In the genomic region with DNA sequence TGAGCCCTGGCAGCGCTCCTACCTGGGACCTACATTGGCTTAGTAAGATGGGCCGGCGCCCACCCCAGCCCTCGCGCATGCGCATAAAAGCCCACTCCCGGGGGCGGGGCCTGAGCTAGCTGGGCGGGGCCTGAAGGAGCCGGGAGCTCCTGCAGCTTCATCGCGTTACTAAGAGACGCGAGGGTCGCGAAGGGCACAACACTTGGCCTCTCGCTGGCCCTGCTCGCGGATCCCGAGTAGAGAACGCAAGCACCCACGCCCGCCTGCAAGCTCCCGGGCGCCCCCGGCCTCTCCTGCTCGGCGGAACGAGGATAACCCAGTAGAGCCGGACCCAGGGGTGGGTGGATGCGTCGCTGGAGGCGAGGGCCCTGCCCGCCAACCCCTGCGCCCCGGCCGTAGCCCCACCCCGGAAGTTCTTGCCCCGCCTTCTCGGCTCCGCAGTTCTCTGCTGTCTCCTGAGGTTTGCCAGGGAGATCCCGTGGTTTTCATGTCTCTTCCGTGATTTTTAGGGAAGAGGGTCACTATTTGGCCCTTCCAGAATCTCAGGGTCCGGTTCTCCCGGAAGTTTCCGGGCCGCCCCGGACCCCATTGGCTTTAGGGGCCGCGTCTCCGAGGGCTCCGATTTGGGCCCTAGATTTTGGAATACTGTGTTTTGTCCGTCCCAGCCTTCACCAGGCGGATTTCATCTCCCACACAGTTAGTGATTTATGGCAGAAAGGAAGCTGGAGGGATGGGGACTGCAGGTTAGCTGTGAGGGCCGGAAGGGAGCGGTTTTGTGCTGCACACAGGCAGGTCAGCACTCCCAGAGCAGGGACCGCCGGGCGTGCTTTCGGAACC, we compare ENCODE assay signal across 8 cellular contexts.
DNase-seq lines count a peak whose midpoint lies in the region; ATAC-seq and TF ChIP-seq lines count a peak whose summit lies in the region.

A gene with protein sequence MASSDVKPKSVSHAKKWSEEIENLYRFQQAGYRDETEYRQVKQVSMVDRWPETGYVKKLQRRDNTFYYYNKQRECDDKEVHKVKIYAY (plus strand): TSS at position 168 of the 837 bp plus-strand sequence. CDS start 7,081 bp downstream, outside the sequence.

- no peaks in the 10 kb centered on the region for H3K36me3 Mint-ChIP-seq in memory B cell

- no peaks in the 10 kb centered on the region for H3K9me3 Mint-ChIP-seq in memory B cell

- DNase-seq in COLO668 (lab: John Stamatoyannopoulos, UW; ENCODE audit: unreplicated experiment) (peak; percentile 83), GM20000 (ENCODE audit: low spot score) (peak; percentile 92), HS-5 (ENCODE audit: low read depth) (peak; percentile 55), NK-92 (lab: John Stamatoyannopoulos, UW; ENCODE audit: unreplicated experiment) (peak; percentile 70), memory B cell (ENCODE audit: low spot score in 2 of 2) (peak; percentile 93 to 99)
- DNase-seq in activated CD8-positive, alpha-beta memory T cell treated with anti-CD3 and anti-CD28 coated beads for 4 hours (ENCODE audit: low read depth in 2 of 2), result peak; percentile 81 to 91
- DNase-seq in effector memory CD4-positive, alpha-beta T cell, result peak; percentile 80 to 83 (median 81)
- DNase-seq in stimulated activated CD8-positive, alpha-beta memory T cell treated with anti-CD3 and anti-CD28 coated beads, Interleukin-12 subunit alpha, Interleukin-12 subunit beta, amount 100 ng/mL, for 1 hour (ENCODE audit: low read depth), result peak; percentile 86

- H3K27ac ChIP-seq in effector memory CD4-positive, alpha-beta T cell (ENCODE audit: insufficient read depth, low read length, poor library complexity, severe bottlenecking), result peak within 1 kb of the TSS; percentile 87

- TF ChIP-seq CTCF in GM20000 (IDR thresholded peaks at IDR 0.05; ENCODE audit: extremely low read depth, missing control alignments), result no peak

- H3K27me3 Mint-ChIP-seq in memory B cell, result no peaks in the 10 kb centered on the region

- ATAC-seq in memory B cell (ENCODE audit: low read depth), result peak; percentile 78

- no peaks in the 10 kb centered on the region for H3K27me3 ChIP-seq in effector memory CD4-positive, alpha-beta T cell (replicated peaks; ENCODE audit: control insufficient read depth, insufficient read depth, low read length, poor library complexity, severe bottlenecking)

- H3K27ac Mint-ChIP-seq in memory B cell, result peak within 1 kb of the TSS; percentile 95

- peak within 1 kb of the TSS; percentile 80 for H3K4me3 ChIP-seq in effector memory CD4-positive, alpha-beta T cell (ENCODE audit: insufficient read depth, low read depth, low read length, poor library complexity, severe bottlenecking)

- H3K4me1 Mint-ChIP-seq in memory B cell, result peaks cover 6% of the 10 kb centered on the region

- no peaks in the 10 kb centered on the region for H3K36me3 ChIP-seq in effector memory CD4-positive, alpha-beta T cell (ENCODE audit: control insufficient read depth, insufficient read depth, low read length)

- peak within 1 kb of the TSS; percentile 94 for H3K4me3 Mint-ChIP-seq in memory B cell

- no peaks in the 10 kb centered on the region for H3K9me3 ChIP-seq in effector memory CD4-positive, alpha-beta T cell (ENCODE audit: control insufficient read depth, low read length)

- H3K4me1 ChIP-seq in effector memory CD4-positive, alpha-beta T cell (ENCODE audit: control insufficient read depth, insufficient read depth, low read length, poor library complexity, severe bottlenecking), result peaks cover 10% of the 10 kb centered on the region

Comparison
In these comparisons a context has a peak if more than half of its experiments do, and no peak if none do; other contexts are left out.
1. Peak in every context shown above with its lines: DNase-seq, ATAC-seq, H3K4me3 ChIP-seq and H3K27ac ChIP-seq.